21 cellular contexts compared by ENCODE assay signal in the genomic region with DNA sequence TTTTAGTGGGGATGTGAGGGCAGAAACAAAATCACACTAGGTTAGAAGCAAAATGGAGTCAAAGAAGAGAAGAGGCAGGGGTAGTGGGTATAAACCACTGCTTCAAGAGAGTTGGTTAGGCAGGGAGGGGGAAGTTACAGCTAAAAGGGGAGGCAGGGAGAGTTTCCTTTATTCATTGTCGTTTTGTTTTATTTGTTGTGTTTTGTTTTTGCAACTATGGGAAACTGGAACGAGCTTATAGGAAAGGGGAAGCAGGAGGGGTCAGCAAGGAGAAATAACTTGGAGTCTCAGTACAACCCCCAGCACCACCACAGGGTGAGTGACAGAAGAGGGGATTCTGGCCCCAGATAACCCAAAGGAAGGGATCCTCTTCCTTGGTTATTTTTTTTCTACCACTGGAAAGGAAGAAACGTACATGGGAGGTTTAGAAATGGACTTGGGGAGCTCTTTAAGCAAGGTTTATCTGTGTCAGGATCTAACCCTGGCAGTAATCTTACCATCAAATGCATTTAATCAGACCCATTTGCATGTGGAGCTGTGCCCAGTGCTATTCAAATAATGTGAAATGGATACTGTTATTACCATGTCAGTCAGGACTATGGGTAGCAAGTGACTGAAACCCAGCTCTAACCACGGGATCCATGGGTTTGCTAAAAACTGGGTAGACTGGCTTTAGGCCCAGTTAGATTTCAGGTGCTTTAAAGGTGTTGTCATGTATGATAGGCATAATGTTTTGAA.
DNase-seq lines count a peak whose midpoint lies in the region; ATAC-seq, FAIRE-seq and TF ChIP-seq lines count a peak whose summit lies in the region.
"Had no signal": no experiment of that assay in that cellular context is flagged by ENCODE, and none has a peak within 500 bp of the region (broad histone marks: within the 10 kb centered on the region; RNA-seq: fewer than 3 reads in every experiment).

No MANE protein-coding gene starts in this region.

- WGBS in right cardiac atrium, result 25% methylated on average over 4 of the region's 4 CpGs

- no peak for FAIRE-seq in GM12891 (lab: Jason Lieb, UNC)
- FAIRE-seq: endometrium, RCC 7860 had no signal

- H3K4me1 ChIP-seq in right cardiac atrium (ENCODE audit: control insufficient read depth, insufficient read depth, low read length) (peaks cover 14% of the 10 kb centered on the region), tibial artery (peaks cover 0 to 43% (median 27%) of the 10 kb centered on the region in 4 donors)

- CTCF ChIA-PET in T-cell (lab: Charles Lee), result interaction anchor here (0.5 to 2.5 kb wide), 7 partner anchors 9 to 418 kb away, joined by 3 to 15 read pairs (median 4); no protein-coding TSS in a partner anchor

- no peak for ATAC-seq in activated T-cell treated with anti-CD3 and anti-CD28 coated beads, Interleukin-2, amount 50 U/mL, for 72 hours (replicated peaks in 1 of 2)
- ATAC-seq in right cardiac atrium (no peak), T-cell (replicated peaks in 1 of 4) (no peak)
- ATAC-seq: gastrocnemius medialis, WTC11 had no signal

- intact Hi-C loops in right cardiac atrium (cut with DNase I) (loop anchor here in 2 of 4 donors (5.0 kb wide), 1 partner anchor 36 kb away; no protein-coding TSS in a partner anchor), tibial artery (cut with DNase I; ENCODE audit: low total_unique reads) (loop anchor here (2.0 kb wide), 1 partner anchor 38 kb away; no protein-coding TSS in a partner anchor)

- H3K27me3 ChIP-seq in right cardiac atrium (ENCODE audit: control insufficient read depth, insufficient read depth) (no peaks in the 10 kb centered on the region), tibial artery (no peaks in the 10 kb centered on the region)
- H3K27me3 ChIP-seq: gastrocnemius medialis had no signal

- H3K4me3 Mint-ChIP-seq in activated T-cell treated with anti-CD3 and anti-CD28 coated beads, Interleukin-2, amount 50 U/mL, for 72 hours, result peak overlapping the region; percentile 28 to 81
- H3K4me3 Mint-ChIP-seq in T-cell, result no peak overlapping the region
- H3K4me3 Mint-ChIP-seq: activated naive CD8-positive, alpha-beta T cell; neural crest cell; WTC11 had no signal

- H3K4me3 ChIP-seq in right cardiac atrium (ENCODE audit: low read length) (peak overlapping the region; percentile 60), tibial artery (no peak overlapping the region)
- H3K4me3 ChIP-seq: gastrocnemius medialis had no signal

- TF ChIP-seq POLR2A in GM12891 (IDR thresholded peaks at IDR 0.05; ENCODE audit: low read depth, low read length), result no peak

- H3K27ac Mint-ChIP-seq in activated T-cell treated with anti-CD3 and anti-CD28 coated beads, Interleukin-2, amount 50 U/mL, for 72 hours, result peak overlapping the region; percentile 29
- H3K27ac Mint-ChIP-seq in T-cell, result peak overlapping the region in 1 of 2 donors; percentile 12
- H3K27ac Mint-ChIP-seq: WTC11 had no signal

- H3K36me3 ChIP-seq in KOPT-K1 (ENCODE audit: insufficient read depth, low read length) (no peaks in the 10 kb centered on the region), tibial artery (no peaks in the 10 kb centered on the region)
- H3K36me3 ChIP-seq: gastrocnemius medialis had no signal

- no peaks in the 10 kb centered on the region for H3K9me3 ChIP-seq in KOPT-K1 (ENCODE audit: insufficient read depth, low read length, poor library complexity, severe bottlenecking)
- H3K9me3 ChIP-seq in right cardiac atrium (ENCODE audit: control insufficient read depth, low read length), result no peaks in the 10 kb centered on the region
- no peaks in the 10 kb centered on the region for H3K9me3 ChIP-seq in tibial artery
- H3K9me3 ChIP-seq: gastrocnemius medialis had no signal

- peaks cover 1 to 9% of the 10 kb centered on the region in 2 donors for H3K9me3 Mint-ChIP-seq in activated T-cell treated with anti-CD3 and anti-CD28 coated beads, Interleukin-2, amount 50 U/mL, for 72 hours
- H3K9me3 Mint-ChIP-seq in T-cell, result no peaks in the 10 kb centered on the region
- H3K9me3 Mint-ChIP-seq: neural crest cell, WTC11 had no signal

- no peak for TF ChIP-seq CTCF in tibial artery (IDR thresholded peaks at IDR 0.05)

- POLR2A ChIA-PET in T-cell (lab: Charles Lee), result interaction anchor here (0.6 to 1.7 kb wide), 7 partner anchors 26 to 537 kb away, joined by 3 to 8 read pairs (median 3); a partner anchor contains a TSS

- H3K36me3 Mint-ChIP-seq in activated T-cell treated with anti-CD3 and anti-CD28 coated beads, Interleukin-2, amount 50 U/mL, for 72 hours (ENCODE audit: insufficient read depth in 2 of 2), result peaks cover 1 to 2% of the 10 kb centered on the region in 2 donors
- H3K36me3 Mint-ChIP-seq in T-cell, result no peaks in the 10 kb centered on the region
- H3K36me3 Mint-ChIP-seq: WTC11 had no signal

- peaks cover 81% of the 10 kb centered on the region for H3K4me1 Mint-ChIP-seq in activated T-cell treated with anti-CD3 and anti-CD28 coated beads, Interleukin-2, amount 50 U/mL, for 72 hours (ENCODE audit: low read depth)
- peaks cover 23 to 39% (median 31%) of the 10 kb centered on the region in 3 donors for H3K4me1 Mint-ChIP-seq in T-cell

- H3K27ac ChIP-seq in KOPT-K1 (ENCODE audit: low read depth, low read length, poor library complexity, severe bottlenecking) (peak overlapping the region; percentile 88), right cardiac atrium (ENCODE audit: low read length) (peak overlapping the region; percentile 98), tibial artery (peak overlapping the region; percentile 99)

- DNase-seq in activated T-cell treated with anti-CD3 and anti-CD28 coated beads, Interleukin-2, amount 50 U/mL, for 72 hours, result no peak
- no peak for DNase-seq in activated T-cell treated with anti-CD3 and anti-CD28 coated beads for 4 hours
- no peak for DNase-seq in right cardiac atrium
- DNase-seq in tibial artery, result no peak
- no peak for DNase-seq in GM12891 (ENCODE audit: insufficient read length, low spot score)
- no peak for DNase-seq in T-cell
- no peak for DNase-seq in HUDEP-2 (lab: John Stamatoyannopoulos, UW; ENCODE audit: unreplicated experiment in 76 of 76)
- DNase-seq: gastrocnemius medialis; GF-D8; HCEC 1CT; mammary epithelial cell; NCI-H1048; NCI-H2171; NCI-H748 treated with DMSO at 0.1 percent for 48 hours; stimulated activated CD4-positive, alpha-beta T cell treated with anti-CD3 and anti-CD28 coated beads, Interleukin-2, amount 100 ng/mL, for 24 hours had no signal

- H3K27me3 Mint-ChIP-seq in activated T-cell treated with anti-CD3 and anti-CD28 coated beads, Interleukin-2, amount 50 U/mL, for 72 hours (ENCODE audit: low read depth), result peaks cover 6% of the 10 kb centered on the region
- no peaks in the 10 kb centered on the region for H3K27me3 Mint-ChIP-seq in T-cell

TF ChIP-seq in GM12891, 5 proteins besides CTCF, POLR2A, EP300 and RAD21:
- TF ChIP-seq TAF1 (IDR thresholded peaks at IDR 0.05; ENCODE audit: low read depth, low read length) (no peak), POU2F2 (IDR thresholded peaks at IDR 0.05; ENCODE audit: low read depth, low read length) (no peak)

Comparison
In these comparisons a context has a peak if more than half of its experiments do, and no peak if none do; other contexts are left out.
1. H3K4me3 Mint-ChIP-seq: peak in activated T-cell treated with anti-CD3 and anti-CD28 coated beads, Interleukin-2, amount 50 U/mL, for 72 hours (2 of 2); none in T-cell (0 of 3).
2. Peak in every context shown above with its lines, with median percentiles within 50 percentile points of each other: H3K27ac ChIP-seq.